ENCODE assay signal across 9 cellular contexts in genomic region chr6:113736978-113737377, GRCh38.
"Had no signal": no experiment of that assay in that cellular context is flagged by ENCODE, and none has a peak within 500 bp of the region (broad histone marks: within the 10 kb centered on the region; RNA-seq: fewer than 3 reads in every experiment).

No MANE protein-coding gene starts in this region.

- H3K4me2 ChIP-seq: GM23338 had no signal

- FAIRE-seq: H1, H54, HTR-8/SVneo, K562 had no signal

- H3K4me3 ChIP-seq: GM23338, K562 had no signal

- DNase-seq: H9, HCEC 1CT, IMR-90, KG1 had no signal

- ATAC-seq: GM23338, K562 had no signal
